1 cellular context compared by ENCODE assay signal in the genomic region with DNA sequence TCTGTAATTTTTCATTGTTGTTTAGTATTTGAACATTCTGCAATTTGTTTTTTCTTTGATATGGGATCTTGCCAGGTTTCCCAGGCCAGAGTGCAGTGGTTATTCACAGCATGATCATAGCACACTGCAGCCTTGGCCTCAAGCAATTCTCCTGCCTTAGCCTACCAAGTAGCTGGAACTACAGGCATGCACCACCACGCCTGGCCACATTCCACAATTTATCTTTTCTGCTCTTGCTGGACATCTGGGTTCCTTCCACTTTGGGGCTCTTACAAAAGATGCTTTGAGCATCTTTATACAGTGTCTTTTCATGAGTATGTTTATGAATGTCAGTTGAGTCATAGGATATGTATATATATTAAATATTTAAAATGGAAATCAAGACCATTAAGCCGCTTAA.
TF ChIP-seq lines count a peak whose summit lies in the region.

No MANE protein-coding gene starts in this region.

TF ChIP-seq in K562, 482 proteins besides CTCF, POLR2A, EP300 and RAD21:
- TF ChIP-seq ZNF668 (CRISPR knock-in tag; IDR thresholded peaks at IDR 0.05) = no peak
- TF ChIP-seq NFIX (CRISPR knock-in tag; IDR thresholded peaks at IDR 0.05; ENCODE audit: low read depth) = no peak
- no peak for TF ChIP-seq ZNF324 (CRISPR knock-in tag; IDR thresholded peaks at IDR 0.05)
- TF ChIP-seq PHB2 (IDR thresholded peaks at IDR 0.05; ENCODE audit: low read depth) = no peak
- TF ChIP-seq, protein P1, sequence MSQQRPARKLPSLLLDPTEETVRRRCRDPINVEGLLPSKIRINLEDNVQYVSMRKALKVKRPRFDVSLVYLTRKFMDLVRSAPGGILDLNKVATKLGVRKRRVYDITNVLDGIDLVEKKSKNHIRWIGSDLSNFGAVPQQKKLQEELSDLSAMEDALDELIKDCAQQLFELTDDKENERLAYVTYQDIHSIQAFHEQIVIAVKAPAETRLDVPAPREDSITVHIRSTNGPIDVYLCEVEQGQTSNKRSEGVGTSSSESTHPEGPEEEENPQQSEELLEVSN (IDR thresholded peaks at IDR 0.05; ENCODE audit: borderline replicate concordance in 1 of 2, extremely low read depth in 1 of 2, insufficient read depth in 1 of 2, insufficient read length in 1 of 2, low read depth in 1 of 2, low read length in 1 of 2, poor library complexity in 1 of 2, severe bottlenecking in 1 of 2) = no peak
- TF ChIP-seq ZNF696 (CRISPR knock-in tag; conservative IDR thresholded peaks at IDR 0.05) = no peak
- no peak for TF ChIP-seq XRCC5 (IDR thresholded peaks at IDR 0.05; ENCODE audit: low read depth, low read length)
- TF ChIP-seq KAT2B (IDR thresholded peaks at IDR 0.05; ENCODE audit: low read depth, low read length) = no peak
- TF ChIP-seq FIP1L1 (IDR thresholded peaks at IDR 0.05; ENCODE audit: low read depth, low read length, poor library complexity, severe bottlenecking) = no peak
- no peak for TF ChIP-seq ZNF121 (CRISPR knock-in tag; conservative IDR thresholded peaks at IDR 0.05)
- TF ChIP-seq ZBTB11 (CRISPR knock-in tag; IDR thresholded peaks at IDR 0.05) = no peak
- TF ChIP-seq ARHGAP35 (IDR thresholded peaks at IDR 0.05; ENCODE audit: partially characterized antibody) = no peak
- no peak for TF ChIP-seq IRF2 (CRISPR knock-in tag; IDR thresholded peaks at IDR 0.05)
- TF ChIP-seq, protein P2, sequence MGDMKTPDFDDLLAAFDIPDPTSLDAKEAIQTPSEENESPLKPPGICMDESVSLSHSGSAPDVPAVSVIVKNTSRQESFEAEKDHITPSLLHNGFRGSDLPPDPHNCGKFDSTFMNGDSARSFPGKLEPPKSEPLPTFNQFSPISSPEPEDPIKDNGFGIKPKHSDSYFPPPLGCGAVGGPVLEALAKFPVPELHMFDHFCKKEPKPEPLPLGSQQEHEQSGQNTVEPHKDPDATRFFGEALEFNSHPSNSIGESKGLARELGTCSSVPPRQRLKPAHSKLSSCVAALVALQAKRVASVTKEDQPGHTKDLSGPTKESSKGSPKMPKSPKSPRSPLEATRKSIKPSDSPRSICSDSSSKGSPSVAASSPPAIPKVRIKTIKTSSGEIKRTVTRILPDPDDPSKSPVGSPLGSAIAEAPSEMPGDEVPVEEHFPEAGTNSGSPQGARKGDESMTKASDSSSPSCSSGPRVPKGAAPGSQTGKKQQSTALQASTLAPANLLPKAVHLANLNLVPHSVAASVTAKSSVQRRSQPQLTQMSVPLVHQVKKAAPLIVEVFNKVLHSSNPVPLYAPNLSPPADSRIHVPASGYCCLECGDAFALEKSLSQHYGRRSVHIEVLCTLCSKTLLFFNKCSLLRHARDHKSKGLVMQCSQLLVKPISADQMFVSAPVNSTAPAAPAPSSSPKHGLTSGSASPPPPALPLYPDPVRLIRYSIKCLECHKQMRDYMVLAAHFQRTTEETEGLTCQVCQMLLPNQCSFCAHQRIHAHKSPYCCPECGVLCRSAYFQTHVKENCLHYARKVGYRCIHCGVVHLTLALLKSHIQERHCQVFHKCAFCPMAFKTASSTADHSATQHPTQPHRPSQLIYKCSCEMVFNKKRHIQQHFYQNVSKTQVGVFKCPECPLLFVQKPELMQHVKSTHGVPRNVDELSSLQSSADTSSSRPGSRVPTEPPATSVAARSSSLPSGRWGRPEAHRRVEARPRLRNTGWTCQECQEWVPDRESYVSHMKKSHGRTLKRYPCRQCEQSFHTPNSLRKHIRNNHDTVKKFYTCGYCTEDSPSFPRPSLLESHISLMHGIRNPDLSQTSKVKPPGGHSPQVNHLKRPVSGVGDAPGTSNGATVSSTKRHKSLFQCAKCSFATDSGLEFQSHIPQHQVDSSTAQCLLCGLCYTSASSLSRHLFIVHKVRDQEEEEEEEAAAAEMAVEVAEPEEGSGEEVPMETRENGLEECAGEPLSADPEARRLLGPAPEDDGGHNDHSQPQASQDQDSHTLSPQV (IDR thresholded peaks at IDR 0.05) = no peak
- no peak for TF ChIP-seq CBFA2T2 (conservative IDR thresholded peaks at IDR 0.05)
